9 cellular contexts compared by ENCODE assay signal in the genomic region with DNA sequence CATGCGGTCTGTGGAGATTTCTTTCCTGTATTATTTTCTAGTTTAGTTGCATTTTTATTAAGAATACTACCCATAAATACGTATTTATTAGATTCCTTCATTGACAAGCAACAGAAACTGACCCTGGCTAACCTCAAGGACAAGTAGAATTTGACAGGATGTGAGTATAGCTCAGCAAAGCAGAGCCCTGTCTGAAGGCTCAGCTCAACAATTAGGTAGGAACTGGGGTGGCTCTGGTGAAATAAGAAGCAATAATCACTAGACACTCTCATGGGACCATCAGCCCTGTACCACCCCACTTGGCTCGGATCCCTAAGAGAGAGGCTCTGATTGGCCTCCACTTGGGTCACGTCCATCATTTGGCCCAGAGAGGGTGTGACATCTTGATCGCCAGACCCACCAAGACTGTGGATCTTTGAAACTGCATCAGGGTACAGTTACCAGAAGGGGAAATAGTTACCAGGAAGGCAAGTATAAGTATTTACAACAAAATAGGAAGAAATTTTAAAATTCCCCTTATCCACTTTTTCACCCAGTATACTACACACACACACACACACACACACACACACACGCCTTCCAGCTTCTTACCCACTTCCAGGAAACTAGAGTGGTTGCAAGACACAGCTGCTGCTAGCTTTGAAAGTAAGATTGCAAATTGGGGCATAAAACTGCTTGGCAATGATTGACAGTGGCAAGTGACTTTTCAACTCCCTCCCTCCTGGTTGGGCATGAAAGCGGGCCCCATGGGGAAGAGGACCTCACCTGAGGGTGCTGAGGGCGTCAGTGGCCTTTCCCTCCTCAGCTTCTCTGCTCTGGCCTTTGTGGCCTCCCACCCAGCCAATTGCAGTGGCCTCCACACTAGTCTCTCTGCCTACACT. TPM values are rescaled to one million over a fixed set of nuclear protein-coding genes. Genes with fewer than 3 reads are reported as not detected.
DNase-seq lines count a peak whose midpoint lies in the region; ATAC-seq lines count a peak whose summit lies in the region.
"Had no signal": no experiment of that assay in that cellular context is flagged by ENCODE, and none has a peak within 500 bp of the region (broad histone marks: within the 10 kb centered on the region; RNA-seq: fewer than 3 reads in every experiment).

No MANE protein-coding gene starts in this region.

- no peaks in the 10 kb centered on the region for H3K27me3 Mint-ChIP-seq in stimulated activated naive CD8-positive, alpha-beta T cell treated with anti-CD3 and anti-CD28 coated beads, Interleukin-15, Interleukin-2, amounts not matched to agents 100 ng/mL and 50 ng/mL, for 24 hours
- H3K27me3 Mint-ChIP-seq in activated naive CD8-positive, alpha-beta T cell treated with anti-CD3 and anti-CD28 coated beads for 36 hours: no peaks in the 10 kb centered on the region
- no peaks in the 10 kb centered on the region for H3K27me3 Mint-ChIP-seq in natural killer cell treated with Interleukin-12 subunit alpha and Interleukin-12 subunit beta and Interleukin-15 and Interleukin-18, amount 100 ng/mL, for 72 hours

- no peak for ATAC-seq in stimulated activated naive CD8-positive, alpha-beta T cell treated with anti-CD3 and anti-CD28 coated beads, Interleukin-15, Interleukin-2, amounts not matched to agents 100 U/mL and 50 U/mL, for 24 hours
- ATAC-seq in natural killer cell treated with Interleukin-12 subunit alpha and Interleukin-12 subunit beta and Interleukin-15 and Interleukin-18, amount 100 ng/mL, for 72 hours: peak; percentile 43 to 65
- no peak for ATAC-seq in HG02885 (IDR thresholded peaks at IDR 0.05; ENCODE audit: poor library complexity, unreplicated experiment)

- H3K4me3 Mint-ChIP-seq in stimulated activated naive CD8-positive, alpha-beta T cell treated with anti-CD3 and anti-CD28 coated beads, Interleukin-15, Interleukin-2, amounts not matched to agents 100 ng/mL and 50 ng/mL, for 24 hours: peak overlapping the region; percentile 67
- no peak overlapping the region for H3K4me3 Mint-ChIP-seq in activated naive CD8-positive, alpha-beta T cell treated with anti-CD3 and anti-CD28 coated beads for 36 hours
- peak overlapping the region; percentile 65 for H3K4me3 Mint-ChIP-seq in natural killer cell treated with Interleukin-12 subunit alpha and Interleukin-12 subunit beta and Interleukin-15 and Interleukin-18, amount 100 ng/mL, for 72 hours

- peaks cover 3% of the 10 kb centered on the region for H3K36me3 Mint-ChIP-seq in stimulated activated naive CD8-positive, alpha-beta T cell treated with anti-CD3 and anti-CD28 coated beads, Interleukin-15, Interleukin-2, amounts not matched to agents 100 ng/mL and 50 ng/mL, for 24 hours (ENCODE audit: low read depth)
- H3K36me3 Mint-ChIP-seq in activated naive CD8-positive, alpha-beta T cell treated with anti-CD3 and anti-CD28 coated beads for 36 hours: peaks cover 2% of the 10 kb centered on the region
- no peaks in the 10 kb centered on the region for H3K36me3 Mint-ChIP-seq in natural killer cell treated with Interleukin-12 subunit alpha and Interleukin-12 subunit beta and Interleukin-15 and Interleukin-18, amount 100 ng/mL, for 72 hours

- no peak for DNase-seq in stimulated activated naive CD8-positive, alpha-beta T cell treated with anti-CD3 and anti-CD28 coated beads, Interleukin-15, Interleukin-2, amounts not matched to agents 100 U/mL and 50 U/mL, for 24 hours
- DNase-seq in activated naive CD8-positive, alpha-beta T cell treated with anti-CD3 and anti-CD28 coated beads for 36 hours: no peak
- DNase-seq in natural killer cell treated with Interleukin-12 subunit alpha and Interleukin-12 subunit beta and Interleukin-15 and Interleukin-18, amount 100 ng/mL, for 72 hours (ENCODE audit: low spot score): no peak
- no peak for DNase-seq in DMS114 treated with DMSO at 0.1 percent for 48 hours (lab: John Stamatoyannopoulos, UW; ENCODE audit: unreplicated experiment)
- DNase-seq in AG08396 (ENCODE audit: low spot score): no peak
- no peak for DNase-seq in HPDE6-E6E7 (ENCODE audit: extremely low spot score)
- DNase-seq: retina had no signal

- peak overlapping the region; percentile 86 for H3K27ac Mint-ChIP-seq in stimulated activated naive CD8-positive, alpha-beta T cell treated with anti-CD3 and anti-CD28 coated beads, Interleukin-15, Interleukin-2, amounts not matched to agents 100 ng/mL and 50 ng/mL, for 24 hours
- H3K27ac Mint-ChIP-seq in activated naive CD8-positive, alpha-beta T cell treated with anti-CD3 and anti-CD28 coated beads for 36 hours: peak overlapping the region; percentile 88
- H3K27ac Mint-ChIP-seq in natural killer cell treated with Interleukin-12 subunit alpha and Interleukin-12 subunit beta and Interleukin-15 and Interleukin-18, amount 100 ng/mL, for 72 hours: peak overlapping the region; percentile 70 to 90

- no peaks in the 10 kb centered on the region for H3K9me3 Mint-ChIP-seq in stimulated activated naive CD8-positive, alpha-beta T cell treated with anti-CD3 and anti-CD28 coated beads, Interleukin-15, Interleukin-2, amounts not matched to agents 100 ng/mL and 50 ng/mL, for 24 hours
- no peaks in the 10 kb centered on the region for H3K9me3 Mint-ChIP-seq in activated naive CD8-positive, alpha-beta T cell treated with anti-CD3 and anti-CD28 coated beads for 36 hours
- no peaks in the 10 kb centered on the region for H3K9me3 Mint-ChIP-seq in natural killer cell treated with Interleukin-12 subunit alpha and Interleukin-12 subunit beta and Interleukin-15 and Interleukin-18, amount 100 ng/mL, for 72 hours

- peaks cover 57% of the 10 kb centered on the region for H3K4me1 Mint-ChIP-seq in stimulated activated naive CD8-positive, alpha-beta T cell treated with anti-CD3 and anti-CD28 coated beads, Interleukin-15, Interleukin-2, amounts not matched to agents 100 ng/mL and 50 ng/mL, for 24 hours (ENCODE audit: low read depth)
- H3K4me1 Mint-ChIP-seq in activated naive CD8-positive, alpha-beta T cell treated with anti-CD3 and anti-CD28 coated beads for 36 hours: peaks cover 54% of the 10 kb centered on the region
- peaks cover 26 to 46% of the 10 kb centered on the region in 2 donors for H3K4me1 Mint-ChIP-seq in natural killer cell treated with Interleukin-12 subunit alpha and Interleukin-12 subunit beta and Interleukin-15 and Interleukin-18, amount 100 ng/mL, for 72 hours (ENCODE audit: low read depth in 2 of 2)

RNA-seq across cellular contexts. Expression of gene KCTD18, which starts 41.8 kb away (rescaled TPM):
- 10 to 100 TPM; 17.7 to 18.9 TPM for total RNA-seq in activated naive CD8-positive, alpha-beta T cell treated with anti-CD3 and anti-CD28 coated beads for 36 hours
- total RNA-seq in natural killer cell treated with Interleukin-12 subunit alpha and Interleukin-12 subunit beta and Interleukin-15 and Interleukin-18, amount 100 ng/mL, for 72 hours: 10 to 100 TPM in 1 of 2 donors, 1 to 10 TPM in 1; 9.2 to 12.4 TPM

RNA-seq across cellular contexts. Expression of gene SGO2, which starts 58.0 kb away (rescaled TPM):
- total RNA-seq in activated naive CD8-positive, alpha-beta T cell treated with anti-CD3 and anti-CD28 coated beads for 36 hours: 10 to 100 TPM; 36.9 to 37.6 TPM
- total RNA-seq in natural killer cell treated with Interleukin-12 subunit alpha and Interleukin-12 subunit beta and Interleukin-15 and Interleukin-18, amount 100 ng/mL, for 72 hours: 10 to 100 TPM; 18.2 to 31.0 TPM

Comparison
In these comparisons a context has a peak if more than half of its experiments do, and no peak if none do; other contexts are left out.
1. ATAC-seq: peak in natural killer cell treated with Interleukin-12 subunit alpha and Interleukin-12 subunit beta and Interleukin-15 and Interleukin-18, amount 100 ng/mL, for 72 hours (2 of 2); none in stimulated activated naive CD8-positive, alpha-beta T cell treated with anti-CD3 and anti-CD28 coated beads, Interleukin-15, Interleukin-2, amounts not matched to agents 100 U/mL and 50 U/mL, for 24 hours (single experiment) and HG02885 (single experiment).
2. Peak in every context shown above with its lines, with median percentiles within 50 percentile points of each other: H3K27ac Mint-ChIP-seq.